Comparison of ENCODE assay signal across 16 cellular contexts in the genomic region with DNA sequence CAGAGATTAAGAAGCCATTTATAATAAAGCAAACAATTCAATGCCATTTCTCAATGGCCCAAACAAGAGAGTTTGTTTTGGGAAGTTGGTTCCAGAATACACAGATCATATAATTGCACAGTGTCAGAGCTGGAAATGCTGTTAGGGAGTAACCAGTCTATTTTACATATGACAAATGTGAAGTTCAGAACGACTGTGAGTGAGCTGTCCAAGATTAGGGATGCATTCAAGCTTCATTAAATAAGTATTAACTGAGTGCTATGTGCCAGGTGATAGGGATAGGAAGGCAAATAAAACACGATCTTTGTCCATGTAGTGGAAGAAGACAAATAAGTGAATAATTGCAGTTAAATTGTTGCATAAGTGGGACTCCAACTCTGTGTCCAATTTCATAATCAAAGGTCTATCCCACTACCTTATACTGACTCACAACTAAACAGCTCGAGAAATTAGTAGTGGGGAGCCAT. TPM values are rescaled to one million over a fixed set of nuclear protein-coding genes. Genes with fewer than 3 reads are reported as not detected.
A peak's percentile ranks its signal among the peaks of the same experiment; 100 is the strongest.
DNase-seq lines count a peak whose midpoint lies in the region; ATAC-seq, FAIRE-seq and TF ChIP-seq lines count a peak whose summit lies in the region.
"Had no signal": no experiment of that assay in that cellular context is flagged by ENCODE, and none has a peak within 500 bp of the region (broad histone marks: within the 10 kb centered on the region; RNA-seq: fewer than 3 reads in every experiment).

No MANE protein-coding gene starts in this region.

- DNase-seq in A549 (ENCODE audit: low read depth in 1 of 2, low spot score in 1 of 2) (peak in 1 of 2 experiments; percentile 47), HFFc6 (peak; percentile 65), RWPE2 (ENCODE audit: low spot score) (no peak), fibroblast of villous mesenchyme (ENCODE audit: low read depth) (peak; percentile 54), GM12892 (ENCODE audit: insufficient read length) (no peak), Peyer's patch (no peak), NCI-H187 treated with DMSO at 0.1 percent for 48 hours (lab: John Stamatoyannopoulos, UW) (no peak)
- DNase-seq in activated CD8-positive, alpha-beta memory T cell treated with anti-CD3 and anti-CD28 coated beads, Interleukin-2, amount 10 ng/mL, durations not matched to agents 7 days and 5 days, result no peak
- DNase-seq: activated CD4-positive, alpha-beta T cell treated with anti-CD3 and anti-CD28 coated beads, Interleukin-2, amount 50 U/mL, for 48 hours; activated naive CD8-positive, alpha-beta T cell treated with anti-CD3 and anti-CD28 coated beads, Interleukin-2, amount 50 U/mL, for 24 hours; caudate nucleus; GOT3; naive thymus-derived CD4-positive, alpha-beta T cell; NCI-H526 had no signal

- peak; percentile 74 to 87 for ATAC-seq in A549
- ATAC-seq in RWPE2 (ENCODE audit: low read depth), result peak; percentile 84
- no peak for ATAC-seq in activated CD8-positive, alpha-beta memory T cell treated with anti-CD3 and anti-CD28 coated beads, Interleukin-2, amount 10 ng/mL, durations not matched to agents 7 days and 5 days
- ATAC-seq: activated naive CD8-positive, alpha-beta T cell treated with anti-CD3 and anti-CD28 coated beads, Interleukin-2, amount 50 U/mL, for 24 hours; naive thymus-derived CD4-positive, alpha-beta T cell had no signal

- no peak for TF ChIP-seq RAD21 in A549 (conservative IDR thresholded peaks at IDR 0.05 in 1 of 2, IDR thresholded peaks at IDR 0.05 in 1 of 2)

- H3K4me3 ChIP-seq in A549 (no peak overlapping the region), RWPE2 (ENCODE audit: severe bottlenecking) (no peak overlapping the region), fibroblast of villous mesenchyme (ENCODE audit: low read depth, low read length) (no peak overlapping the region), Peyer's patch (no peak overlapping the region)
- H3K4me3 ChIP-seq: vagina had no signal

- peak overlapping the region; percentile 20; the same call in 1 of the 2 replicates for H3K27ac Mint-ChIP-seq in HFFc6
- H3K27ac Mint-ChIP-seq in activated CD8-positive, alpha-beta memory T cell treated with anti-CD3 and anti-CD28 coated beads, Interleukin-2, amount 10 ng/mL, durations not matched to agents 7 days and 5 days, result no peak overlapping the region
- H3K27ac Mint-ChIP-seq: activated naive CD8-positive, alpha-beta T cell treated with anti-CD3 and anti-CD28 coated beads, Interleukin-2, amount 50 U/mL, for 24 hours; naive thymus-derived CD4-positive, alpha-beta T cell had no signal

- H3K36me3 Mint-ChIP-seq in HFFc6 (ENCODE audit: low read depth), result no peaks in the 10 kb centered on the region
- no peaks in the 10 kb centered on the region for H3K36me3 Mint-ChIP-seq in activated CD8-positive, alpha-beta memory T cell treated with anti-CD3 and anti-CD28 coated beads, Interleukin-2, amount 10 ng/mL, durations not matched to agents 7 days and 5 days

- H3K9me3 Mint-ChIP-seq in HFFc6, result no peaks in the 10 kb centered on the region
- H3K9me3 Mint-ChIP-seq in activated CD8-positive, alpha-beta memory T cell treated with anti-CD3 and anti-CD28 coated beads, Interleukin-2, amount 10 ng/mL, durations not matched to agents 7 days and 5 days (ENCODE audit: low read depth), result no peaks in the 10 kb centered on the region
- H3K9me3 Mint-ChIP-seq: activated naive CD8-positive, alpha-beta T cell treated with anti-CD3 and anti-CD28 coated beads, Interleukin-2, amount 50 U/mL, for 24 hours had no signal

- H3K4me1 ChIP-seq in A549 (peaks cover 24% of the 10 kb centered on the region), RWPE2 (ENCODE audit: insufficient read depth, poor library complexity, severe bottlenecking) (peaks cover 18% of the 10 kb centered on the region), Peyer's patch (no peaks in the 10 kb centered on the region)
- H3K4me1 ChIP-seq: vagina had no signal

- H3K4me1 Mint-ChIP-seq in HFFc6 (ENCODE audit: low read depth), result peaks cover 34% of the 10 kb centered on the region
- no peaks in the 10 kb centered on the region for H3K4me1 Mint-ChIP-seq in activated CD8-positive, alpha-beta memory T cell treated with anti-CD3 and anti-CD28 coated beads, Interleukin-2, amount 10 ng/mL, durations not matched to agents 7 days and 5 days
- H3K4me1 Mint-ChIP-seq: naive thymus-derived CD4-positive, alpha-beta T cell had no signal

- no peak for TF ChIP-seq CTCF in A549 (IDR thresholded peaks at IDR 0.05)
- TF ChIP-seq CTCF in HFFc6 (IDR thresholded peaks at IDR 0.05), result no peak
- TF ChIP-seq CTCF in RWPE2 (IDR thresholded peaks at IDR 0.05; ENCODE audit: poor library complexity, severe bottlenecking), result no peak
- no peak for TF ChIP-seq CTCF in fibroblast of villous mesenchyme (IDR thresholded peaks at IDR 0.05; ENCODE audit: insufficient read depth, low read depth, low read length)
- TF ChIP-seq CTCF in Peyer's patch (IDR thresholded peaks at IDR 0.05), result no peak

- no peak for TF ChIP-seq POLR2A in A549 (IDR thresholded peaks at IDR 0.05; ENCODE audit: low read length)
- no peak for TF ChIP-seq POLR2A in GM12892 (IDR thresholded peaks at IDR 0.05; ENCODE audit: low read depth, low read length)
- TF ChIP-seq POLR2A in Peyer's patch (IDR thresholded peaks at IDR 0.05), result no peak

- no peaks in the 10 kb centered on the region for H3K27me3 ChIP-seq in RWPE2 (ENCODE audit: insufficient read depth, poor library complexity, severe bottlenecking)
- no peaks in the 10 kb centered on the region for H3K27me3 ChIP-seq in Peyer's patch
- H3K27me3 ChIP-seq: vagina had no signal

- H3K36me3 ChIP-seq in RWPE2 (ENCODE audit: low read depth), result no peaks in the 10 kb centered on the region
- no peaks in the 10 kb centered on the region for H3K36me3 ChIP-seq in Peyer's patch
- H3K36me3 ChIP-seq: vagina had no signal

- POLR2A ChIA-PET in A549 (lab: Yijun Ruan, JAX), result interaction anchor here (1.1 to 1.9 kb wide), 2 partner anchors 33 to 35 kb away, joined by 3 to 16 read pairs; a partner anchor contains a TSS

- TF ChIP-seq EP300 in A549 (IDR thresholded peaks at IDR 0.05), result no peak

- H3K27ac ChIP-seq in A549 (peak overlapping the region in 1 of 2 experiments; percentile 34; a peak in 1 of 6 replicates), RWPE2 (ENCODE audit: poor library complexity, severe bottlenecking) (peak overlapping the region; percentile 42), Peyer's patch (no peak overlapping the region)
- H3K27ac ChIP-seq: vagina had no signal

- FAIRE-seq in A549 (lab: Jason Lieb, UNC) (no peak), GM12892 (lab: Jason Lieb, UNC) (no peak)
- FAIRE-seq: G401.6 had no signal

- H3K27me3 Mint-ChIP-seq in HFFc6 (ENCODE audit: insufficient read depth), result no peaks in the 10 kb centered on the region
- no peaks in the 10 kb centered on the region for H3K27me3 Mint-ChIP-seq in activated CD8-positive, alpha-beta memory T cell treated with anti-CD3 and anti-CD28 coated beads, Interleukin-2, amount 10 ng/mL, durations not matched to agents 7 days and 5 days

- peak overlapping the region; percentile 0; the same call in 1 of the 2 replicates for H3K4me3 Mint-ChIP-seq in HFFc6
- no peak overlapping the region for H3K4me3 Mint-ChIP-seq in activated CD8-positive, alpha-beta memory T cell treated with anti-CD3 and anti-CD28 coated beads, Interleukin-2, amount 10 ng/mL, durations not matched to agents 7 days and 5 days
- H3K4me3 Mint-ChIP-seq: activated naive CD8-positive, alpha-beta T cell treated with anti-CD3 and anti-CD28 coated beads, Interleukin-2, amount 50 U/mL, for 24 hours; naive thymus-derived CD4-positive, alpha-beta T cell had no signal

- H3K4me2 ChIP-seq in A549, result peak overlapping the region; percentile 56

- H3K9me3 ChIP-seq in A549 (no peaks in the 10 kb centered on the region), RWPE2 (ENCODE audit: severe bottlenecking) (no peaks in the 10 kb centered on the region), Peyer's patch (no peaks in the 10 kb centered on the region)
- H3K9me3 ChIP-seq: vagina had no signal

- WGBS in A549 (ENCODE audit: missing lambda C conversion rate), result 1% methylated on average over 3 of the region's 3 CpGs

- CTCF ChIA-PET in A549 (lab: Yijun Ruan, JAX), result interaction anchor here (1.4 to 2.1 kb wide), 4 partner anchors 14 to 92 kb away, joined by 3 to 6 read pairs (median 5); no protein-coding TSS in a partner anchor
- CTCF ChIA-PET in activated CD8-positive, alpha-beta memory T cell treated with anti-CD3 and anti-CD28 coated beads, Interleukin-2, amount 10 ng/mL, durations not matched to agents 7 days and 5 days (lab: Charles Lee), result no interaction called here

TF ChIP-seq in A549, 52 proteins besides CTCF, POLR2A, EP300 and RAD21:
- TF ChIP-seq GATA3 (IDR thresholded peaks at IDR 0.05; ENCODE audit: borderline replicate concordance), result peak; percentile 9; the same call in 1 of the 2 replicates
- TF ChIP-seq CEBPB (IDR thresholded peaks at IDR 0.05), result peak; percentile 29 to 33; a peak in 3 of 4 replicates
- TF ChIP-seq NFE2L2 (conservative IDR thresholded peaks at IDR 0.05; ENCODE audit: low read length), result no peak
- TF ChIP-seq ZSCAN20 (CRISPR knock-in tag; IDR thresholded peaks at IDR 0.05), result no peak

RNA-seq across cellular contexts. Expression of a gene that starts 33.1 kb away (rescaled TPM):
- polyA plus RNA-seq in A549 (2011; rRNA removed) (195 and 212 TPM in 2 replicates), A549 (2017; fragmentation: RNase III; extraction: RNeasy Plus Mini Kit Qiagen cat#74134 plus additional on column Dnase treatment) (113 to 118 TPM (median 114 TPM) in 3 replicates)
- 47.7 and 59.2 TPM in 2 replicates for polyA plus RNA-seq in A549 (2012; cell fraction: cytosol; rRNA removed)
- 36.6 and 46.8 TPM in 2 replicates for polyA plus RNA-seq in A549 (2012; cell fraction: nucleus; rRNA removed)
- polyA minus RNA-seq in A549 (2011; rRNA and poly(A)+ RNA removed), result 234 and 248 TPM in 2 replicates
- total RNA-seq in HFFc6 (2021; fragmentation: NEBNext Ultra II Directional; extraction: Animal tissue kit (Norgen Biotek cat#: 25700)), result 100 to 1,000 TPM; 193 to 267 (median 244) TPM
- total RNA-seq in fibroblast of villous mesenchyme (315 and 388 TPM in 2 replicates), Peyer's patch (100 to 1,000 TPM; 201 to 292 (median 237) TPM)
- polyA plus RNA-seq in GM12892 (2012; ENCODE audit: missing spikeins), result 31.8 TPM
- 100 to 1,000 TPM; 123 to 166 TPM for total RNA-seq in activated CD8-positive, alpha-beta memory T cell treated with anti-CD3 and anti-CD28 coated beads, Interleukin-2, amount 10 ng/mL, durations not matched to agents 7 days and 5 days

Comparison
In these comparisons a context has a peak if more than half of its experiments do, and no peak if none do; other contexts are left out.
1. DNase-seq: peak in HFFc6 (single experiment) and fibroblast of villous mesenchyme (single experiment); none in RWPE2 (single experiment), GM12892 (single experiment), activated CD8-positive, alpha-beta memory T cell treated with anti-CD3 and anti-CD28 coated beads, Interleukin-2, amount 10 ng/mL, durations not matched to agents 7 days and 5 days (single experiment), Peyer's patch (0 of 3) and NCI-H187 treated with DMSO at 0.1 percent for 48 hours (single experiment).